ENCODE assay signal across 2 cellular contexts in the genomic region with DNA sequence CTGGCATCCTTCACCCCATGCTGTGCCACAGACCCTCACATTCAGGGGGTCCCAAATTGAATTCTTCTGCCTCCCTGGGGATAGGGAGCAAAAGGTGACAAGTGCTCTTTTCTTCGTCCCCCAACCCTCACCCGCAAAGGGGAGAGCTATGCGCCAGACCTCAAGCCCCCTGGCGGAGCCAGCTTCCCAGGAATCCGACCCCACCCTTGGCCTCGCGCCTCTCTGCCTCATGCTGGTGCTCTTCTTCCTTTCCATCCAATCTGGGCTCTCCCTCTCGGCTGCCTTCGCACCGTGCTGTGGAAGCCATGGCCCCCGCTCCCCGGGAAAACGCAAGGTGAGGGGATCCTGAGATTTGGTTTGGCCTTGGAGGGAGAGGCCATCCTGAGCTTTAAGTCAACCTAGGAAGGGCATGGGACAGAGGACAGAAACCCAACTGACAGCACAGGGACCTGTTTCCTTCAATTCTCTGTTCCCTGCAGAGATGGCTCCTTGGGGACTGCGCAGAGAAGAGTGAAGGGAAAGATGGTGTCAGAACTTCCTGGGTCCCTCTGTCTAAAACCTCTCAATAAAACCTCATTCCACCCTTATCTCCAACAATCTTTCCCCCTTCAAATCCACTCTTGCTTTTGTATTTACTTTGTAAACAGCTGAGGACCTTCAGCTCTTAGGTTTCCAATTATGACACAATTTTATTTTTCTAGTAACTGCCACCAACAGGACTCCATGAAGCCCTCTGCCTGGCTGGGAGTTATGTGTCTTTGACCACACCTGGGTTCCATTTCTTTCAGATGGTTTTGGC.
TF ChIP-seq lines count a peak whose summit lies in the region.

No MANE protein-coding gene starts in this region.

TF ChIP-seq in GM23338, 12 proteins besides CTCF, POLR2A, EP300 and RAD21 (continues in another document):
- no peak for TF ChIP-seq NANOG (IDR thresholded peaks at IDR 0.05; ENCODE audit: borderline replicate concordance)
- no peak for TF ChIP-seq JUNB (IDR thresholded peaks at IDR 0.05; ENCODE audit: unreplicated experiment)
- TF ChIP-seq ZNF114 (CRISPR knock-in tag; IDR thresholded peaks at IDR 0.05) = no peak
- TF ChIP-seq, protein P1, sequence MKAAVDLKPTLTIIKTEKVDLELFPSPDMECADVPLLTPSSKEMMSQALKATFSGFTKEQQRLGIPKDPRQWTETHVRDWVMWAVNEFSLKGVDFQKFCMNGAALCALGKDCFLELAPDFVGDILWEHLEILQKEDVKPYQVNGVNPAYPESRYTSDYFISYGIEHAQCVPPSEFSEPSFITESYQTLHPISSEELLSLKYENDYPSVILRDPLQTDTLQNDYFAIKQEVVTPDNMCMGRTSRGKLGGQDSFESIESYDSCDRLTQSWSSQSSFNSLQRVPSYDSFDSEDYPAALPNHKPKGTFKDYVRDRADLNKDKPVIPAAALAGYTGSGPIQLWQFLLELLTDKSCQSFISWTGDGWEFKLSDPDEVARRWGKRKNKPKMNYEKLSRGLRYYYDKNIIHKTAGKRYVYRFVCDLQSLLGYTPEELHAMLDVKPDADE (IDR thresholded peaks at IDR 0.05) = no peak
- no peak for TF ChIP-seq STAT1 (IDR thresholded peaks at IDR 0.05; ENCODE audit: unreplicated experiment)
- TF ChIP-seq, protein P2, sequence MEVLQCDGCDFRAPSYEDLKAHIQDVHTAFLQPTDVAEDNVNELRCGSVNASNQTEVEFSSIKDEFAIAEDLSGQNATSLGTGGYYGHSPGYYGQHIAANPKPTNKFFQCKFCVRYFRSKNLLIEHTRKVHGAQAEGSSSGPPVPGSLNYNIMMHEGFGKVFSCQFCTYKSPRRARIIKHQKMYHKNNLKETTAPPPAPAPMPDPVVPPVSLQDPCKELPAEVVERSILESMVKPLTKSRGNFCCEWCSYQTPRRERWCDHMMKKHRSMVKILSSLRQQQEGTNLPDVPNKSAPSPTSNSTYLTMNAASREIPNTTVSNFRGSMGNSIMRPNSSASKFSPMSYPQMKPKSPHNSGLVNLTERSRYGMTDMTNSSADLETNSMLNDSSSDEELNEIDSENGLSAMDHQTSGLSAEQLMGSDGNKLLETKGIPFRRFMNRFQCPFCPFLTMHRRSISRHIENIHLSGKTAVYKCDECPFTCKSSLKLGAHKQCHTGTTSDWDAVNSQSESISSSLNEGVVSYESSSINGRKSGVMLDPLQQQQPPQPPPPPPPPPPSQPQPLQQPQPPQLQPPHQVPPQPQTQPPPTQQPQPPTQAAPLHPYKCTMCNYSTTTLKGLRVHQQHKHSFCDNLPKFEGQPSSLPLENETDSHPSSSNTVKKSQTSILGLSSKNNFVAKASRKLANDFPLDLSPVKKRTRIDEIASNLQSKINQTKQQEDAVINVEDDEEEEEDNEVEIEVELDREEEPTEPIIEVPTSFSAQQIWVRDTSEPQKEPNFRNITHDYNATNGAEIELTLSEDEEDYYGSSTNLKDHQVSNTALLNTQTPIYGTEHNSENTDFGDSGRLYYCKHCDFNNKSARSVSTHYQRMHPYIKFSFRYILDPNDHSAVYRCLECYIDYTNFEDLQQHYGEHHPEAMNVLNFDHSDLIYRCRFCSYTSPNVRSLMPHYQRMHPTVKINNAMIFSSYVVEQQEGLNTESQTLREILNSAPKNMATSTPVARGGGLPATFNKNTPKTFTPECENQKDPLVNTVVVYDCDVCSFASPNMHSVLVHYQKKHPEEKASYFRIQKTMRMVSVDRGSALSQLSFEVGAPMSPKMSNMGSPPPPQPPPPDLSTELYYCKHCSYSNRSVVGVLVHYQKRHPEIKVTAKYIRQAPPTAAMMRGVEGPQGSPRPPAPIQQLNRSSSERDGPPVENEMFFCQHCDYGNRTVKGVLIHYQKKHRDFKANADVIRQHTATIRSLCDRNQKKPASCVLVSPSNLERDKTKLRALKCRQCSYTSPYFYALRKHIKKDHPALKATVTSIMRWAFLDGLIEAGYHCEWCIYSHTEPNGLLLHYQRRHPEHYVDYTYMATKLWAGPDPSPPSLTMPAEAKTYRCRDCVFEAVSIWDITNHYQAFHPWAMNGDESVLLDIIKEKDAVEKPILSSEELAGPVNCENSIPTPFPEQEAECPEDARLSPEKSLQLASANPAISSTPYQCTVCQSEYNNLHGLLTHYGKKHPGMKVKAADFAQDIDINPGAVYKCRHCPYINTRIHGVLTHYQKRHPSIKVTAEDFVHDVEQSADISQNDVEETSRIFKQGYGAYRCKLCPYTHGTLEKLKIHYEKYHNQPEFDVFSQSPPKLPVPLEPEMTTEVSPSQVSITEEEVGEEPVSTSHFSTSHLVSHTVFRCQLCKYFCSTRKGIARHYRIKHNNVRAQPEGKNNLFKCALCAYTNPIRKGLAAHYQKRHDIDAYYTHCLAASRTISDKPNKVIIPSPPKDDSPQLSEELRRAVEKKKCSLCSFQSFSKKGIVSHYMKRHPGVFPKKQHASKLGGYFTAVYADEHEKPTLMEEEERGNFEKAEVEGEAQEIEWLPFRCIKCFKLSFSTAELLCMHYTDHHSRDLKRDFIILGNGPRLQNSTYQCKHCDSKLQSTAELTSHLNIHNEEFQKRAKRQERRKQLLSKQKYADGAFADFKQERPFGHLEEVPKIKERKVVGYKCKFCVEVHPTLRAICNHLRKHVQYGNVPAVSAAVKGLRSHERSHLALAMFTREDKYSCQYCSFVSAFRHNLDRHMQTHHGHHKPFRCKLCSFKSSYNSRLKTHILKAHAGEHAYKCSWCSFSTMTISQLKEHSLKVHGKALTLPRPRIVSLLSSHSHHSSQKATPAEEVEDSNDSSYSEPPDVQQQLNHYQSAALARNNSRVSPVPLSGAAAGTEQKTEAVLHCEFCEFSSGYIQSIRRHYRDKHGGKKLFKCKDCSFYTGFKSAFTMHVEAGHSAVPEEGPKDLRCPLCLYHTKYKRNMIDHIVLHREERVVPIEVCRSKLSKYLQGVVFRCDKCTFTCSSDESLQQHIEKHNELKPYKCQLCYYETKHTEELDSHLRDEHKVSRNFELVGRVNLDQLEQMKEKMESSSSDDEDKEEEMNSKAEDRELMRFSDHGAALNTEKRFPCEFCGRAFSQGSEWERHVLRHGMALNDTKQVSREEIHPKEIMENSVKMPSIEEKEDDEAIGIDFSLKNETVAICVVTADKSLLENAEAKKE (CRISPR knock-in tag; IDR thresholded peaks at IDR 0.05) = no peak
- TF ChIP-seq EZH2phosphoT487 (IDR thresholded peaks at IDR 0.05; ENCODE audit: unreplicated experiment) = no peak

TF ChIP-seq in H1, 55 proteins besides CTCF, POLR2A, EP300 and RAD21:
- TF ChIP-seq GTF2F1 (IDR thresholded peaks at IDR 0.05; ENCODE audit: borderline replicate concordance, low read depth, low read length) = no peak
- TF ChIP-seq, protein P3, sequence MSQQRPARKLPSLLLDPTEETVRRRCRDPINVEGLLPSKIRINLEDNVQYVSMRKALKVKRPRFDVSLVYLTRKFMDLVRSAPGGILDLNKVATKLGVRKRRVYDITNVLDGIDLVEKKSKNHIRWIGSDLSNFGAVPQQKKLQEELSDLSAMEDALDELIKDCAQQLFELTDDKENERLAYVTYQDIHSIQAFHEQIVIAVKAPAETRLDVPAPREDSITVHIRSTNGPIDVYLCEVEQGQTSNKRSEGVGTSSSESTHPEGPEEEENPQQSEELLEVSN (IDR thresholded peaks at IDR 0.05) = peak; percentile 29; the same call in 1 of the 2 replicates
